27 cellular contexts compared by ENCODE assay signal in the genomic region with DNA sequence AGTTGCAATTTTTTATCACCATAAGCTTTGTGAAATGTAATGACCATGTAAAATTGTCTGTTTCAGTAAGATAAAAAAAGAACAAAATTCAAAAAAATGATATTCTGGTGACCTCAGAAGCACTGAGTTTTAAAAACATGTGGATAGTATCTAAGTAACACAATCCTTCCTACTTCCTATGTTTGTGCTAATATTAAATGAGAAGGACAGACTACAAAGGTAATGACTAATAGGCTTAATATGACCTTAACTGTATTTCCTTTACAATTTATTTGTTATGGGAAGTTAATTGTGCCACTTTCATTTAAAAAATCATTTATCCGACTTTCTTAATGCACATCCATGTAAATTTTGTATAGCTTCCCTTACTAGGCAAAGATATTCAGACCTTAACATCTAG.
"Had no signal": no experiment of that assay in that cellular context is flagged by ENCODE, and none has a peak within 500 bp of the region (broad histone marks: within the 10 kb centered on the region; RNA-seq: fewer than 3 reads in every experiment).

No MANE protein-coding gene starts in this region.

- FAIRE-seq: bronchial epithelial cell, frontal cortex had no signal

- H3K27ac ChIP-seq: ascending aorta, brain microvascular endothelial cell, coronary artery, dorsolateral prefrontal cortex, WERI-Rb-1 had no signal

- DNase-seq: activated B cell treated with CpG ODN at 0.5 μM for 24 hours; activated CD4-positive, alpha-beta memory T cell treated with anti-CD3 and anti-CD28 coated beads for 36 hours; activated CD4-positive, alpha-beta T cell treated with anti-CD3 and anti-CD28 coated beads, Interleukin-2, amount 10 ng/mL, durations not matched to agents 24 days and 14 days; activated CD8-positive, alpha-beta memory T cell treated with anti-CD3 and anti-CD28 coated beads, Interleukin-2, amount 10 ng/mL, durations not matched to agents 7 days and 5 days; activated CD8-positive, alpha-beta memory T cell treated with anti-CD3 and anti-CD28 coated beads, Interleukin-2, amount 50 U/mL, for 4 hours; activated CD8-positive, alpha-beta T cell treated with anti-CD3 and anti-CD28 coated beads, Interleukin-2, amount 10 ng/mL, durations not matched to agents 7 days and 5 days; activated effector memory CD4-positive, alpha-beta T cell treated with anti-CD3 and anti-CD28 coated beads, Interleukin-2, amount 50 U/mL, for 16 hours; activated naive CD4-positive, alpha-beta T cell treated with anti-CD3 and anti-CD28 coated beads for 36 hours; activated naive CD8-positive, alpha-beta T cell treated with anti-CD3 and anti-CD28 coated beads for 36 hours; activated naive CD8-positive, alpha-beta T cell treated with anti-CD3 and anti-CD28 coated beads, Interleukin-2, amount 50 U/mL, for 24 hours; activated T-cell treated with anti-CD3 and anti-CD28 coated beads, Interleukin-2, amount 50 U/mL, for 1 hour; activated T-cell treated with anti-CD3 and anti-CD28 coated beads, Interleukin-2, amount 50 U/mL, for 48 hours; brain microvascular endothelial cell; dorsolateral prefrontal cortex; effector memory CD8-positive, alpha-beta T cell; foreskin fibroblast; head of caudate nucleus; T-helper 1 cell; T-helper 17 cell; T1000; WERI-Rb-1 had no signal

- H3K27me3 ChIP-seq: ascending aorta, brain microvascular endothelial cell, dorsolateral prefrontal cortex had no signal

- H3K4me1 ChIP-seq: ascending aorta had no signal

- H3K9me3 ChIP-seq: ascending aorta had no signal

- ATAC-seq: activated CD4-positive, CD25-positive, alpha-beta regulatory T cell treated with anti-CD3 and anti-CD28 coated beads, Interleukin-2, amount 50 U/mL, for 24 hours; activated CD8-positive, alpha-beta memory T cell treated with anti-CD3 and anti-CD28 coated beads, Interleukin-2, amount 10 ng/mL, durations not matched to agents 7 days and 5 days; activated CD8-positive, alpha-beta T cell treated with anti-CD3 and anti-CD28 coated beads, Interleukin-2, amount 10 ng/mL, durations not matched to agents 7 days and 5 days; activated naive CD8-positive, alpha-beta T cell treated with anti-CD3 and anti-CD28 coated beads, Interleukin-2, amount 50 U/mL, for 24 hours; effector memory CD8-positive, alpha-beta T cell; esophagus mucosa; T-helper 17 cell had no signal

- H3K4me3 ChIP-seq: ascending aorta, coronary artery, dorsolateral prefrontal cortex had no signal

- H3K36me3 ChIP-seq: ascending aorta, brain microvascular endothelial cell, WERI-Rb-1 had no signal
